In the genomic region with DNA sequence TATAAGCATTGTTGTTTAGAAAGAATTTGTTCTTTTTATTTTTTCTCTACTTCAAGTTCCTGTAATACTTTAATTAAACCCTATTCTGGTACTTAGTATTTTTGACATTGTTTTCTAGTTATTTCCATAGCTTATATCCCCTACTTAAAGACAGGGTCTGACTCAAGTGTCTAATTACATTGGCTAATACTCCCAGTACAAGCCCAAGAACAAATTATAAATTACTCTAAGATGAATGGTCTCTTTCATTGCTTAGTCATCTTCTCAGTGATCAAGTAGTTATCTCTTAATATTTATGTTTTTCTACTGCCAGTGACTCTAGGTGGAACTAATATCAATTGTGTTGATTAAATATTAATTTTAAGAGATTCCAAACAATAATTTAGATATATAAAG, we compare ENCODE assay signal across 23 cellular contexts. TPM values are rescaled to one million over a fixed set of nuclear protein-coding genes. Genes with fewer than 3 reads are reported as not detected.
DNase-seq lines count a peak whose midpoint lies in the region; FAIRE-seq and TF ChIP-seq lines count a peak whose summit lies in the region.
"Had no signal": no experiment of that assay in that cellular context is flagged by ENCODE, and none has a peak within 500 bp of the region (broad histone marks: within the 10 kb centered on the region; RNA-seq: fewer than 3 reads in every experiment).

No MANE protein-coding gene starts in this region.

- DNase-seq in EL = peak; percentile 18
- peak; percentile 71 for DNase-seq in amniotic epithelial cell (ENCODE audit: low read depth)
- no peak for DNase-seq in progenitor cell of endocrine pancreas (ENCODE audit: low spot score, unreplicated experiment)
- DNase-seq in occipital lobe (lab: John Stamatoyannopoulos, UW) = no peak
- no peak for DNase-seq in NCI-H2081 treated with DMSO at 0.1 percent for 48 hours (lab: John Stamatoyannopoulos, UW)
- no peak for DNase-seq in glutamatergic neuron
- DNase-seq in RPMI8226 = no peak
- DNase-seq: activated CD4-positive, alpha-beta T cell treated with anti-CD3 and anti-CD28 coated beads, Interleukin-2, amount 50 U/mL, for 4 hours; anterior cingulate cortex; caudate nucleus; DMS53; endodermal cell; GF-D8; islet precursor cell; NCI-H1436; NCI-H446; NCI-H774; stimulated activated CD4-positive, alpha-beta T cell treated with anti-CD3 and anti-CD28 coated beads, Interleukin-2, amount 100 ng/mL, for 24 hours; T-cell; transverse colon had no signal

- H3K4me1 Mint-ChIP-seq in progenitor cell of endocrine pancreas (ENCODE audit: low read depth) (peaks cover 29% of the 10 kb centered on the region), glutamatergic neuron (ENCODE audit: low read depth, unreplicated experiment) (no peaks in the 10 kb centered on the region)
- H3K4me1 Mint-ChIP-seq: neural crest cell had no signal

- peak overlapping the region; percentile 69 for H3K27ac Mint-ChIP-seq in progenitor cell of endocrine pancreas
- H3K27ac Mint-ChIP-seq in glutamatergic neuron (ENCODE audit: unreplicated experiment) = no peak overlapping the region
- H3K27ac Mint-ChIP-seq: activated naive CD4-positive, alpha-beta T cell treated with anti-CD3 and anti-CD28 coated beads, Interleukin-2, amount 50 U/mL, for 72 hours; endodermal cell; T-cell had no signal

- H3K9me3 Mint-ChIP-seq in progenitor cell of endocrine pancreas (ENCODE audit: low read depth) = no peaks in the 10 kb centered on the region
- H3K9me3 Mint-ChIP-seq in glutamatergic neuron (ENCODE audit: unreplicated experiment) = no peaks in the 10 kb centered on the region
- H3K9me3 Mint-ChIP-seq: activated naive CD4-positive, alpha-beta T cell treated with anti-CD3 and anti-CD28 coated beads, Interleukin-2, amount 50 U/mL, for 72 hours; endodermal cell; neural crest cell; T-cell had no signal

- H3K4me3 Mint-ChIP-seq in progenitor cell of endocrine pancreas (ENCODE audit: low read depth) (no peak overlapping the region), glutamatergic neuron (ENCODE audit: unreplicated experiment) (no peak overlapping the region)
- H3K4me3 Mint-ChIP-seq: endodermal cell, neural crest cell, T-cell had no signal

- H3K27me3 Mint-ChIP-seq in progenitor cell of endocrine pancreas = no peaks in the 10 kb centered on the region
- H3K27me3 Mint-ChIP-seq in glutamatergic neuron (ENCODE audit: unreplicated experiment) = no peaks in the 10 kb centered on the region
- H3K27me3 Mint-ChIP-seq: T-cell had no signal

- H3K36me3 Mint-ChIP-seq in progenitor cell of endocrine pancreas (ENCODE audit: insufficient read depth) = peaks cover 7% of the 10 kb centered on the region
- H3K36me3 Mint-ChIP-seq in glutamatergic neuron (ENCODE audit: unreplicated experiment) = no peaks in the 10 kb centered on the region

- peak; percentile 98 for FAIRE-seq in islet of Langerhans (lab: Jason Lieb, UNC)

- no peak for TF ChIP-seq CTCF in progenitor cell of endocrine pancreas (IDR thresholded peaks at IDR 0.05; ENCODE audit: unreplicated experiment)
- TF ChIP-seq CTCF in glutamatergic neuron (IDR thresholded peaks at IDR 0.05; ENCODE audit: partially characterized antibody, unreplicated experiment) = no peak

RNA-seq across cellular contexts. Expression of a gene that starts 21.6 kb away (rescaled TPM):
- total RNA-seq in progenitor cell of endocrine pancreas = 15.1 and 17.7 TPM in 2 replicates
- 20.9 TPM for total RNA-seq in occipital lobe
- total RNA-seq in glutamatergic neuron (ENCODE audit: unreplicated experiment) = 1.7 TPM

Comparison
In these comparisons a context has a peak if more than half of its experiments do, and no peak if none do; other contexts are left out.
1. DNase-seq: peak in EL (single experiment) and amniotic epithelial cell (single experiment); none in progenitor cell of endocrine pancreas (single experiment), occipital lobe (single experiment), NCI-H2081 treated with DMSO at 0.1 percent for 48 hours (single experiment), glutamatergic neuron (single experiment) and RPMI8226 (single experiment).